11 cellular contexts compared by ENCODE assay signal in the genomic region with DNA sequence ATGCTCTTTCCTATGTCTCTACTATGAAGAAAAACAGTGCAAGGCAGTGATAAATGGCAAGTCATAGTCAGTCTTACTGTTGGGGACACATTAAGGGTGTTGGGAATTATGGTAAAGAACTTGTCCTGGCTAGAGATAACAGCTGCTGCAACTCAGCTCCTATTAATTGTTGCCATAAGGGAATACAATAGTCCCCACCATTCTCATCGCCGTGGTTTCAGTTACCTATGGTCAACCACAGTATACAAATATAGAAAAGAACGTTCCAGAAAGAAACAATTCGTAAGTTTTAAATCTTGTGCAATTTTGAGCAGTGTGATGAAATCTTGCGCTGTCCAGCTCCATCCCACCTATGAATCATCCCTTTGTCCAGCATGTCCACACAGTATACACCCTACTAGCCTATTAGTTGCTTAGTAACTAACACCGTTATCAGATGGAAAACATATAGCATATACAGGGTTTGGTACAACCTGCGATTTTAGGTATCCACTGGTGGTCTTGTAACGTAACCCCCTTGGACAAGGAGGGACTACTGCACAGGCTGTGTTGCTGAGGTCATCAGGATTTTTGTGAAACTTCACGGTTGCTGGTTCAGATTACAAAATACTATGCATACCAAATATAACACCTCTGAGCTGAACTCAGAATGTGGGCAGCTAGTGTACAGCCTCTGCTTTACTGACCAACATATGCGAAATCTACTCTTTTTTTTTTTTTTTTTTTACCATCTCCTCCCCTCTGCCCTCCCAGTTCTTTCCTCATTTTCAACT. TPM values are rescaled to one million over a fixed set of nuclear protein-coding genes. Genes with fewer than 3 reads are reported as not detected.
DNase-seq lines count a peak whose midpoint lies in the region; ATAC-seq lines count a peak whose summit lies in the region.
"Had no signal": no experiment of that assay in that cellular context is flagged by ENCODE, and none has a peak within 500 bp of the region (broad histone marks: within the 10 kb centered on the region; RNA-seq: fewer than 3 reads in every experiment).

No MANE protein-coding gene starts in this region.

- no peak for DNase-seq in Right ventricle myocardium inferior (ENCODE audit: missing footprints)
- no peak for DNase-seq in cardiac septum (ENCODE audit: low spot score)
- DNase-seq in amniotic epithelial cell (ENCODE audit: low read depth), result peak; percentile 97
- peak; percentile 43 for DNase-seq in kidney glomerular epithelial cell (lab: John Stamatoyannopoulos, UW)
- no peak for DNase-seq in NCI-H146 treated with DMSO at 0.1 percent for 48 hours (lab: John Stamatoyannopoulos, UW; ENCODE audit: unreplicated experiment)
- no peak for DNase-seq in T-helper 9 cell
- DNase-seq: activated B cell treated with CpG ODN at 0.5 μM for 24 hours; CD8-positive, alpha-beta T cell; effector memory CD4-positive, alpha-beta T cell had no signal

- intact Hi-C loops in Right ventricle myocardium inferior (cut with DNase I) (no loop called here), cardiac septum (cut with DNase I) (no loop called here)

- peak; percentile 70 for ATAC-seq in Right ventricle myocardium inferior
- ATAC-seq in GM21723 (IDR thresholded peaks at IDR 0.05; ENCODE audit: unreplicated experiment), result no peak
- ATAC-seq in HG02798 (IDR thresholded peaks at IDR 0.05; ENCODE audit: poor library complexity, unreplicated experiment), result no peak
- ATAC-seq: CD8-positive, alpha-beta T cell had no signal

RNA-seq across cellular contexts. Expression of a gene that starts 53.5 kb away (rescaled TPM):
- 51.8 TPM for total RNA-seq in Right ventricle myocardium inferior
- 73.8 TPM for total RNA-seq in cardiac septum

Comparison
In these comparisons a context has a peak if more than half of its experiments do, and no peak if none do; other contexts are left out.
1. DNase-seq: peak in amniotic epithelial cell (single experiment) and kidney glomerular epithelial cell (single experiment); none in Right ventricle myocardium inferior (single experiment), cardiac septum (single experiment), NCI-H146 treated with DMSO at 0.1 percent for 48 hours (single experiment) and T-helper 9 cell (single experiment).